25 cellular contexts compared by ENCODE assay signal in the genomic region with DNA sequence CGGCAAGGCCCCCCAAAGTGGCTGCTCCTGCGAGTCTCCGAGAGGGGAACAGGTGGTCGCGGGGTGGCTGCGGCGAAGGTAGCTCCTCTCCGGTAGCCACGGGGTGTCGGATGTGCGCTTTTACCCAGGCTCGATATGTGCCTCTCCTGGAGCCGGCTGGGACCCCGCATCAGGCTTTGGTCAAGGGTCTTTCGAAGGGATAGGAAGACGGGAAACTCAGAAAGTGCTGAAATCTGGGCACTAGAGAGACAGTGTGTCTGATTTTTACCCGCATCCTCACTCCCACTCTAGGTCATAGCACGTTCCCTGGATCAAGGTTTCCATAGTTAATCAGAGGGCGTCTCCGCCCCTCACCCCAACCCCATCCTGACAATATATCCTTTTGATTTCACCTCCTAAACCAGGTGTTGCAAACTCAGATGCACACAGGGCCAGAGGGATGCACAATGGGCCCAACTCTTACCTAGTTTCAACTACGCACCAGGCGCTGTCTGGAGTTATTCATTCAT.
A peak's percentile ranks its signal among the peaks of the same experiment; 100 is the strongest.
DNase-seq lines count a peak whose midpoint lies in the region; ATAC-seq, FAIRE-seq and TF ChIP-seq lines count a peak whose summit lies in the region.
"Had no signal": no experiment of that assay in that cellular context is flagged by ENCODE, and none has a peak within 500 bp of the region (broad histone marks: within the 10 kb centered on the region; RNA-seq: fewer than 3 reads in every experiment).

No MANE protein-coding gene starts in this region.

- no peak overlapping the region for H3K4me2 ChIP-seq in endothelial cell of umbilical vein (ENCODE audit: insufficient read depth, low read length)

- H3K4me1 ChIP-seq in endothelial cell of umbilical vein (ENCODE audit: control insufficient read depth, extremely low read depth, insufficient read depth, low read length) = no peaks in the 10 kb centered on the region
- H3K4me1 ChIP-seq: BE2C, Caco-2, Peyer's patch had no signal

- H2AFZ ChIP-seq in endothelial cell of umbilical vein (ENCODE audit: low read depth, low read length) = no peak overlapping the region

- peaks cover 27 to 42% of the 10 kb centered on the region in 2 donors for H3K27me3 Mint-ChIP-seq in natural killer cell treated with Interleukin-12 subunit alpha and Interleukin-12 subunit beta and Interleukin-15 and Interleukin-18, amount 100 ng/mL, for 72 hours
- H3K27me3 Mint-ChIP-seq in natural killer cell (ENCODE audit: low read depth in 2 of 2) = peaks cover 28 to 43% of the 10 kb centered on the region in 2 donors

- no peak for TF ChIP-seq POLR2A in endothelial cell of umbilical vein (IDR thresholded peaks at IDR 0.05; ENCODE audit: low read depth, low read length)

- H3K4me3 ChIP-seq in endothelial cell of umbilical vein (replicated peaks in 1 of 3; ENCODE audit: insufficient read depth in 1 of 3, low read depth in 1 of 3, low read length in 3 of 3) = no peak overlapping the region
- H3K4me3 ChIP-seq: MG63, Peyer's patch had no signal

- intact Hi-C loops in natural killer cell (cut with micrococcal nuclease) (no loop called here), endothelial cell of umbilical vein (cut with micrococcal nuclease) (no loop called here)

- no peaks in the 10 kb centered on the region for H3K9me3 ChIP-seq in endothelial cell of umbilical vein (replicated peaks; ENCODE audit: control insufficient read depth, insufficient read depth, low read length)
- H3K9me3 ChIP-seq: BE2C, Caco-2, MG63, Peyer's patch had no signal

- H4K20me1 ChIP-seq in endothelial cell of umbilical vein (replicated peaks; ENCODE audit: control insufficient read depth, extremely low read depth, insufficient read depth, low read length) = no peaks in the 10 kb centered on the region

- no peak for ATAC-seq in natural killer cell treated with Interleukin-12 subunit alpha and Interleukin-12 subunit beta and Interleukin-15 and Interleukin-18, amount 100 ng/mL, for 72 hours
- ATAC-seq in natural killer cell = no peak
- ATAC-seq in HG02588 (IDR thresholded peaks at IDR 0.05; ENCODE audit: unreplicated experiment) = no peak

- H3K9ac ChIP-seq in endothelial cell of umbilical vein (replicated peaks; ENCODE audit: extremely low read depth, insufficient read depth, low read length) = no peak overlapping the region

- H3K4me3 Mint-ChIP-seq in natural killer cell treated with Interleukin-12 subunit alpha and Interleukin-12 subunit beta and Interleukin-15 and Interleukin-18, amount 100 ng/mL, for 72 hours = no peak overlapping the region
- no peak overlapping the region for H3K4me3 Mint-ChIP-seq in natural killer cell
- H3K4me3 Mint-ChIP-seq: CD4-positive, alpha-beta T cell; HFFc6; IgD-negative memory B cell had no signal

- H3K27me3 ChIP-seq in endothelial cell of umbilical vein (ENCODE audit: control insufficient read depth in 2 of 2, insufficient read depth in 2 of 2, low read length in 2 of 2) = peaks cover 8 to 10% of the 10 kb centered on the region in 2 experiments
- H3K27me3 ChIP-seq: BE2C had no signal

- no peak for FAIRE-seq in endothelial cell of umbilical vein (lab: Jason Lieb, UNC)

- no TSS peak for BruUV-seq in endothelial cell of umbilical vein (replicated peaks; lab: Mats Ljungman, UMichigan)

- peak; percentile 42 for DNase-seq in natural killer cell treated with Interleukin-12 subunit alpha and Interleukin-12 subunit beta and Interleukin-15 and Interleukin-18, amount 100 ng/mL, for 72 hours (ENCODE audit: low spot score)
- no peak for DNase-seq in natural killer cell
- DNase-seq in endothelial cell of umbilical vein (ENCODE audit: low read depth, low spot score) = no peak
- peak; percentile 76 for DNase-seq in iPS-NIHi11 (ENCODE audit: low spot score)
- DNase-seq in NCI-H774 (lab: John Stamatoyannopoulos, UW) = no peak
- no peak for DNase-seq in Kasumi-1 (lab: John Stamatoyannopoulos, UW)
- no peak for DNase-seq in NCI-H345 (lab: John Stamatoyannopoulos, UW)
- DNase-seq: BE2C; Caco-2; CD4-positive, alpha-beta T cell; GF-D8; GOT3; HFFc6; Karpas-422; MG63; NCI-H1048; NCI-H1436 treated with DMSO at 0.1 percent for 48 hours; NCI-H2029 treated with DMSO at 0.1 percent for 48 hours; NCI-H2171; NCI-H446; NCI-H69; Peyer's patch had no signal

- CTCF ChIA-PET in endothelial cell of umbilical vein (lab: Charles Lee) = no interaction called here

- no peaks in the 10 kb centered on the region for H3K36me3 ChIP-seq in endothelial cell of umbilical vein (ENCODE audit: control insufficient read depth in 2 of 2, extremely low read depth in 1 of 2, insufficient read depth in 2 of 2, low read length in 2 of 2)
- H3K36me3 ChIP-seq: BE2C, MG63, Peyer's patch had no signal

- dilution Hi-C loops in endothelial cell of umbilical vein (cut with MboI; ENCODE audit: extremely low pct_ligation_motif_present, low sequenced_read_pairs) = no loop called here

- H3K9me3 Mint-ChIP-seq in natural killer cell treated with Interleukin-12 subunit alpha and Interleukin-12 subunit beta and Interleukin-15 and Interleukin-18, amount 100 ng/mL, for 72 hours = no peaks in the 10 kb centered on the region
- H3K9me3 Mint-ChIP-seq in natural killer cell = no peaks in the 10 kb centered on the region
- H3K9me3 Mint-ChIP-seq: CD4-positive, alpha-beta T cell; HFFc6; IgD-negative memory B cell had no signal

- no peak overlapping the region for H3K27ac ChIP-seq in endothelial cell of umbilical vein (ENCODE audit: insufficient read depth, low read depth, low read length)
- H3K27ac ChIP-seq: 22Rv1, Peyer's patch had no signal

- no peaks in the 10 kb centered on the region for H3K4me1 Mint-ChIP-seq in natural killer cell treated with Interleukin-12 subunit alpha and Interleukin-12 subunit beta and Interleukin-15 and Interleukin-18, amount 100 ng/mL, for 72 hours (ENCODE audit: low read depth in 2 of 2)
- H3K4me1 Mint-ChIP-seq in natural killer cell = no peaks in the 10 kb centered on the region
- H3K4me1 Mint-ChIP-seq: IgD-negative memory B cell had no signal

- TF ChIP-seq CTCF in natural killer cell (IDR thresholded peaks at IDR 0.05) (no peak), endothelial cell of umbilical vein (IDR thresholded peaks at IDR 0.05; ENCODE audit: extremely low read depth in 1 of 2, insufficient read depth in 1 of 2, low read depth in 1 of 2, low read length in 2 of 2) (no peak)

- POLR2A ChIA-PET in endothelial cell of umbilical vein (lab: Charles Lee) = no interaction called here

- no peaks in the 10 kb centered on the region for H3K79me2 ChIP-seq in endothelial cell of umbilical vein (ENCODE audit: control insufficient read depth, insufficient read depth, low read length)

- no peaks in the 10 kb centered on the region for H3K36me3 Mint-ChIP-seq in natural killer cell treated with Interleukin-12 subunit alpha and Interleukin-12 subunit beta and Interleukin-15 and Interleukin-18, amount 100 ng/mL, for 72 hours
- H3K36me3 Mint-ChIP-seq in natural killer cell = no peaks in the 10 kb centered on the region

- no peaks in the 10 kb centered on the region for H3K9me1 ChIP-seq in endothelial cell of umbilical vein (replicated peaks; ENCODE audit: control insufficient read depth, extremely low read depth, insufficient read depth, low read length)

- H3K27ac Mint-ChIP-seq in natural killer cell treated with Interleukin-12 subunit alpha and Interleukin-12 subunit beta and Interleukin-15 and Interleukin-18, amount 100 ng/mL, for 72 hours = no peak overlapping the region
- H3K27ac Mint-ChIP-seq in natural killer cell = no peak overlapping the region
- H3K27ac Mint-ChIP-seq: CD4-positive, alpha-beta T cell; HFFc6; IgD-negative memory B cell had no signal

TF ChIP-seq in endothelial cell of umbilical vein, 7 proteins besides CTCF, POLR2A, EP300 and RAD21:
- TF ChIP-seq MAX (IDR thresholded peaks at IDR 0.05; ENCODE audit: insufficient read depth, insufficient read length) (no peak), EZH2 (IDR thresholded peaks at IDR 0.05; ENCODE audit: borderline replicate concordance, low read depth, low read length, severe bottlenecking) (peak; percentile 37), GATA2 (IDR thresholded peaks at IDR 0.05; ENCODE audit: insufficient read depth, insufficient read length, low read depth, low read length) (no peak)

Comparison
In these comparisons a context has a peak if more than half of its experiments do, and no peak if none do; other contexts are left out.
1. DNase-seq: peak in natural killer cell treated with Interleukin-12 subunit alpha and Interleukin-12 subunit beta and Interleukin-15 and Interleukin-18, amount 100 ng/mL, for 72 hours (single experiment) and iPS-NIHi11 (single experiment); none in natural killer cell (single experiment), endothelial cell of umbilical vein (single experiment), NCI-H774 (single experiment), Kasumi-1 (0 of 2) and NCI-H345 (single experiment).